In the genomic region with DNA sequence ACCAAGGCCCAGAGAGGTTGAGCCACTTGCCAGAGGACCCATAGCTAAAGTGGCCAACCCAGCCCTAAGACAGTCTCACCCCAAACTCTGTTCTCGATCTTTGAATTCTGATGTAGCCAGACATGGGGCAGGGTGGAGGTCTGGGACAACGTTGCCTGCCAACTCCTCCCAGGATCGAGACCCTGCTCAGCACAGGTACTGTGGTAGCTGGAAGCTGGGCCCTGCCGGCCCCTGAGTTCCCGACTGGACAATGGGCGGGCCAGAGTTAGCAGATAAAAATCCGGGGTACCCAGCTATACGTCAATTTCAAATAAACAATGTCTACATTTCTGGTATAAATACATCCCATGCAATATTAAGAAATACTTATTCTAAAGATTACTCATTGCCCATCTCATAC, we compare ENCODE assay signal across 28 cellular contexts. TPM values are rescaled to one million over a fixed set of nuclear protein-coding genes. Genes with fewer than 3 reads are reported as not detected.
"Had no signal": no experiment of that assay in that cellular context is flagged by ENCODE, and none has a peak within 500 bp of the region (broad histone marks: within the 10 kb centered on the region; RNA-seq: fewer than 3 reads in every experiment).

No MANE protein-coding gene starts in this region.

- H3K9me3 Mint-ChIP-seq: natural killer cell had no signal

- H3K4me3 Mint-ChIP-seq: immature natural killer cell; mesothelial cell of epicardium; naive B cell; natural killer cell; nephron progenitor cell; stimulated activated naive B cell treated with anti-CD40 and anti-IgM and Interleukin-4, amounts not matched to agents 10 μg/mL and 1 μg/mL and 100 μg/mL, for 72 hours had no signal

- H3K27me3 ChIP-seq: pancreas, right lobe of liver, testis, thyroid gland, upper lobe of left lung, vagina had no signal

- H3K4me1 Mint-ChIP-seq: immature natural killer cell; natural killer cell; stimulated activated naive B cell treated with anti-CD40 and anti-IgM and Interleukin-4, amounts not matched to agents 10 μg/mL and 1 μg/mL and 100 μg/mL, for 72 hours had no signal

- H3K36me3 Mint-ChIP-seq: immature natural killer cell; mesothelial cell of epicardium; naive B cell; natural killer cell; stimulated activated naive B cell treated with anti-CD40 and anti-IgM and Interleukin-4, amounts not matched to agents 10 μg/mL and 1 μg/mL and 100 μg/mL, for 72 hours had no signal

- FAIRE-seq: islet of Langerhans, pancreas had no signal

- DNase-seq: hypothalamus; immature natural killer cell; mesendoderm; naive B cell; natural killer cell; nephron progenitor cell; nucleus accumbens; stimulated activated CD4-positive, alpha-beta T cell treated with anti-CD3 and anti-CD28 coated beads, Interleukin-12 subunit alpha, Interleukin-12 subunit beta, amount 100 ng/mL, for 4 hours; stimulated activated CD4-positive, alpha-beta T cell treated with anti-CD3 and anti-CD28 coated beads, Interleukin-15, amount 100 ng/mL, for 24 hours; stimulated activated CD4-positive, alpha-beta T cell treated with anti-CD3 and anti-CD28 coated beads, Interleukin-2, amount 100 ng/mL, for 24 hours; stimulated activated CD4-positive, alpha-beta T cell treated with anti-CD3 and anti-CD28 coated beads, Interleukin-4, amount 100 ng/mL, for 1 hour; stimulated activated naive B cell treated with anti-CD40 and anti-IgM and Interleukin-4, amounts not matched to agents 10 μg/mL and 1 μg/mL and 100 μg/mL, for 72 hours; stimulated activated naive CD8-positive, alpha-beta T cell treated with anti-CD3 and anti-CD28 coated beads, Interleukin-15, Interleukin-2, amounts not matched to agents 100 U/mL and 50 U/mL, for 24 hours; stomach; testis; thyroid gland; transverse colon had no signal

- H3K4me3 ChIP-seq: lung, pancreas, psoas muscle, right lobe of liver, smooth muscle cell, stomach, testis, thyroid gland, transverse colon, upper lobe of left lung, vagina had no signal

- H3K27ac ChIP-seq: pancreas, psoas muscle, right lobe of liver, stomach, testis, thyroid gland, transverse colon, upper lobe of left lung, vagina had no signal

- H3K27ac Mint-ChIP-seq: immature natural killer cell; mesothelial cell of epicardium; naive B cell; natural killer cell; nephron progenitor cell; stimulated activated naive B cell treated with anti-CD40 and anti-IgM and Interleukin-4, amounts not matched to agents 10 μg/mL and 1 μg/mL and 100 μg/mL, for 72 hours had no signal

- H3K9me3 ChIP-seq: pancreas, right lobe of liver, testis, thyroid gland, transverse colon, vagina had no signal

- H3K36me3 ChIP-seq: pancreas, right lobe of liver, stomach, thyroid gland, transverse colon, upper lobe of left lung, vagina had no signal

- ATAC-seq: left lobe of liver; natural killer cell; pancreas; psoas muscle; right lobe of liver; stimulated activated naive B cell treated with anti-CD40 and anti-IgM and Interleukin-4, amounts not matched to agents 10 μg/mL and 1 μg/mL and 100 μg/mL, for 72 hours; stimulated activated naive CD8-positive, alpha-beta T cell treated with anti-CD3 and anti-CD28 coated beads, Interleukin-15, Interleukin-2, amounts not matched to agents 100 U/mL and 50 U/mL, for 24 hours had no signal

- H3K4me1 ChIP-seq: pancreas, psoas muscle, right lobe of liver, stomach, testis, thyroid gland, transverse colon, upper lobe of left lung, vagina had no signal

- H3K4me2 ChIP-seq: smooth muscle cell had no signal

RNA-seq across cellular contexts. Expression of gene ADRA2C, which starts 35.3 kb away (rescaled TPM):
- total RNA-seq: mononuclear cell, natural killer cell had no signal
- polyA plus RNA-seq: immature natural killer cell had no signal
